Comparison of ENCODE assay signal across 8 cellular contexts in the genomic region with DNA sequence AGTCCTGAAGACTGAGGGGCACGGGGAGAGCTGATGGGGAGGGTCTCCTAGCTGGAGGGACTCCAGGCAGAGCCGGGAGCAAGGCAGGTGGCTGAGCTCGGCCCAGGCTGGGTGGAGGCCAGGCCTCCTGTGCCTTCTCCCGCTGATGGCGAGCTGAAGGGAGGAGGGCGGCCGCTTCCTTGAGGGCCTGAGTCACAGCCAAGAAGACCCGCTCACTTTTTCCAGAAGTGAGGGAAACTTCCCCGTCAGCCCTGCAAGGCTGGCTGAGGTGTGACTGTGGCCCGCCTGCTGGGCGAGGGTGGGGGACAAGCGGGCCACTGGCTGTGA. TPM values are rescaled to one million over a fixed set of nuclear protein-coding genes. Genes with fewer than 3 reads are reported as not detected.
DNase-seq lines count a peak whose midpoint lies in the region; ATAC-seq, FAIRE-seq and TF ChIP-seq lines count a peak whose summit lies in the region.

No MANE protein-coding gene starts in this region.

- no peaks in the 10 kb centered on the region for H3K36me3 Mint-ChIP-seq in astrocyte (ENCODE audit: low read depth, unreplicated experiment)

- no peak for TF ChIP-seq EP300 in Ishikawa (IDR thresholded peaks at IDR 0.05; ENCODE audit: borderline replicate concordance)

- H3K4me3 ChIP-seq in astrocyte (ENCODE audit: insufficient read depth, low read depth, low read length) (no peak overlapping the region), lower lobe of right lung (peak overlapping the region; percentile 28)

- peak overlapping the region; percentile 45 for H2AFZ ChIP-seq in astrocyte (ENCODE audit: low read depth, low read length)

- no peaks in the 10 kb centered on the region for H3K27me3 Mint-ChIP-seq in astrocyte (ENCODE audit: low read depth, unreplicated experiment)

- H3K9me3 ChIP-seq in astrocyte (ENCODE audit: insufficient read depth, low read depth, low read length) (no peaks in the 10 kb centered on the region), lower lobe of right lung (no peaks in the 10 kb centered on the region)

- TF ChIP-seq CTCF in astrocyte (IDR thresholded peaks at IDR 0.05; ENCODE audit: insufficient read depth, low read depth, low read length) (no peak), lower lobe of right lung (IDR thresholded peaks at IDR 0.05) (no peak)

- no peaks in the 10 kb centered on the region for H3K36me3 ChIP-seq in astrocyte (ENCODE audit: insufficient read depth, low read length)
- H3K36me3 ChIP-seq in lower lobe of right lung = no peaks in the 10 kb centered on the region

- H3K4me3 Mint-ChIP-seq in astrocyte (ENCODE audit: unreplicated experiment) = no peak overlapping the region

- H3K27ac ChIP-seq in astrocyte (ENCODE audit: low read depth, low read length) = no peak overlapping the region
- peak overlapping the region; percentile 89 for H3K27ac ChIP-seq in lower lobe of right lung

- no peak for TF ChIP-seq RAD21 in Ishikawa (IDR thresholded peaks at IDR 0.05; ENCODE audit: low read depth)

- no peaks in the 10 kb centered on the region for H3K9me3 Mint-ChIP-seq in astrocyte (ENCODE audit: unreplicated experiment)

- peak overlapping the region; percentile 37 for H3K9ac ChIP-seq in astrocyte (ENCODE audit: low read length)

- intact Hi-C loops in lower lobe of right lung (cut with DNase I) = no loop called here

- peak; percentile 4 to 51 for ATAC-seq in lower lobe of right lung
- no peak for ATAC-seq in GM21723 (IDR thresholded peaks at IDR 0.05; ENCODE audit: unreplicated experiment)

- H3K4me2 ChIP-seq in astrocyte (ENCODE audit: low read length) = peak overlapping the region; percentile 85

- peaks cover 16% of the 10 kb centered on the region for H3K4me1 Mint-ChIP-seq in astrocyte (ENCODE audit: low read depth, unreplicated experiment)

- peaks cover 6% of the 10 kb centered on the region for H4K20me1 ChIP-seq in astrocyte (ENCODE audit: insufficient read depth, low read length)

- peak; percentile 19 for DNase-seq in AG08395 (ENCODE audit: low spot score)
- DNase-seq in astrocyte (ENCODE audit: low read depth) = peak; percentile 60
- DNase-seq in lower lobe of right lung = no peak
- peak; percentile 45 to 70 for DNase-seq in stimulated activated CD8-positive, alpha-beta memory T cell treated with anti-CD3 and anti-CD28 coated beads, Interleukin-7, amount 100 ng/mL, for 48 hours (ENCODE audit: extremely low read depth in 1 of 2, low read depth in 1 of 2)
- DNase-seq in NCI-H526 (lab: John Stamatoyannopoulos, UW) = no peak
- no peak for DNase-seq in GOT3 (lab: John Stamatoyannopoulos, UW)

- FAIRE-seq in astrocyte (lab: Jason Lieb, UNC) = no peak

- H3K4me1 ChIP-seq in astrocyte (ENCODE audit: insufficient read depth, low read length) (peaks cover 35% of the 10 kb centered on the region), lower lobe of right lung (peaks cover 93% of the 10 kb centered on the region)

- H3K27ac Mint-ChIP-seq in astrocyte (ENCODE audit: unreplicated experiment) = peak overlapping the region; percentile 26

- no peaks in the 10 kb centered on the region for H3K27me3 ChIP-seq in astrocyte (ENCODE audit: insufficient read depth, low read length)
- peaks cover 16% of the 10 kb centered on the region for H3K27me3 ChIP-seq in lower lobe of right lung (ENCODE audit: low read depth)

- no peaks in the 10 kb centered on the region for H3K79me2 ChIP-seq in astrocyte (ENCODE audit: insufficient read depth, low read length)

TF ChIP-seq in Ishikawa, 13 proteins besides CTCF, POLR2A, EP300 and RAD21:
- TF ChIP-seq, protein P1, sequence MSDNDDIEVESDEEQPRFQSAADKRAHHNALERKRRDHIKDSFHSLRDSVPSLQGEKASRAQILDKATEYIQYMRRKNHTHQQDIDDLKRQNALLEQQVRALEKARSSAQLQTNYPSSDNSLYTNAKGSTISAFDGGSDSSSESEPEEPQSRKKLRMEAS (IDR thresholded peaks at IDR 0.05) = peak; percentile 8; the same call in 1 of the 2 replicates
- TF ChIP-seq TAF1 (IDR thresholded peaks at IDR 0.05; ENCODE audit: low read depth) = no peak

RNA-seq across cellular contexts. Expression of a gene that starts 1.7 kb away (rescaled TPM):
- total RNA-seq in astrocyte (60.4 and 81.2 TPM in 2 replicates), lower lobe of right lung (58.7 TPM)

RNA-seq across cellular contexts. Expression of a gene that starts 12.7 kb away (rescaled TPM):
- total RNA-seq in astrocyte (0.64 TPM in 1 of 2 replicates, not detected in the other), lower lobe of right lung (22.3 TPM)

RNA-seq across cellular contexts. Expression of a gene that starts 15.7 kb away (rescaled TPM):
- 1.8 and 2.5 TPM in 2 replicates for total RNA-seq in astrocyte
- 7.8 TPM for total RNA-seq in lower lobe of right lung

RNA-seq across cellular contexts. Expression of a gene that starts 26.7 kb away (rescaled TPM):
- total RNA-seq in astrocyte (87.3 and 88.5 TPM in 2 replicates), lower lobe of right lung (79.8 TPM)

RNA-seq across cellular contexts. Expression of a gene that starts 34.6 kb away (rescaled TPM):
- total RNA-seq in astrocyte (194 and 197 TPM in 2 replicates), lower lobe of right lung (165 TPM)

Comparison
In these comparisons a context has a peak if more than half of its experiments do, and no peak if none do; other contexts are left out.
1. DNase-seq: peak in AG08395 (single experiment), astrocyte (single experiment) and stimulated activated CD8-positive, alpha-beta memory T cell treated with anti-CD3 and anti-CD28 coated beads, Interleukin-7, amount 100 ng/mL, for 48 hours (2 of 2); none in lower lobe of right lung (single experiment), NCI-H526 (0 of 2) and GOT3 (single experiment).
2. RNA of a gene that starts 12.7 kb away (total RNA-seq): 22.3 TPM in lower lobe of right lung (single experiment); 0.64 TPM in astrocyte; every median in the first group is over 10 times any median in the second.